Comparison of ENCODE assay signal across 25 cellular contexts in genomic region chr4:98648602-98649001, GRCh38. TPM values are rescaled to one million over a fixed set of nuclear protein-coding genes. Genes with fewer than 3 reads are reported as not detected.
DNase-seq lines count a peak whose midpoint lies in the region; ATAC-seq, FAIRE-seq and TF ChIP-seq lines count a peak whose summit lies in the region.
"Had no signal": no experiment of that assay in that cellular context is flagged by ENCODE, and none has a peak within 500 bp of the region (broad histone marks: within the 10 kb centered on the region; RNA-seq: fewer than 3 reads in every experiment).

No MANE protein-coding gene starts in this region.

- H3K27ac ChIP-seq in astrocyte (ENCODE audit: low read depth, low read length), result peak overlapping the region; percentile 15
- H3K27ac ChIP-seq: C4-2B, esophagus muscularis mucosa, SK-N-MC had no signal

- no peaks in the 10 kb centered on the region for H3K27me3 Mint-ChIP-seq in astrocyte (ENCODE audit: low read depth, unreplicated experiment)
- H3K27me3 Mint-ChIP-seq: activated CD4-positive, alpha-beta T cell treated with anti-CD3 and anti-CD28 coated beads, Interleukin-2, amount 10 ng/mL, durations not matched to agents 24 days and 14 days; activated naive CD4-positive, alpha-beta T cell treated with anti-CD3 and anti-CD28 coated beads, Interleukin-2, amount 10 ng/mL, durations not matched to agents 7 days and 5 days; effector memory CD8-positive, alpha-beta T cell; naive thymus-derived CD4-positive, alpha-beta T cell; stimulated activated memory B cell treated with anti-CD40 and anti-IgM and Interleukin-4, amounts not matched to agents 10 μg/mL and 1 μg/mL and 100 μg/mL, for 72 hours; T-helper 17 cell had no signal

- H3K9me3 ChIP-seq in astrocyte (ENCODE audit: insufficient read depth, low read depth, low read length), result no peaks in the 10 kb centered on the region
- H3K9me3 ChIP-seq: esophagus muscularis mucosa, tibial nerve had no signal

- peaks cover 7% of the 10 kb centered on the region for H3K9me3 Mint-ChIP-seq in astrocyte (ENCODE audit: unreplicated experiment)
- H3K9me3 Mint-ChIP-seq: effector memory CD8-positive, alpha-beta T cell; stimulated activated memory B cell treated with anti-CD40 and anti-IgM and Interleukin-4, amounts not matched to agents 10 μg/mL and 1 μg/mL and 100 μg/mL, for 72 hours had no signal

- peaks cover 29% of the 10 kb centered on the region for H4K20me1 ChIP-seq in astrocyte (ENCODE audit: insufficient read depth, low read length)

- no peak overlapping the region for H2AFZ ChIP-seq in astrocyte (ENCODE audit: low read depth, low read length)

- ATAC-seq in GM19328 (IDR thresholded peaks at IDR 0.05; ENCODE audit: unreplicated experiment) (no peak), HG02763 (IDR thresholded peaks at IDR 0.05; ENCODE audit: unreplicated experiment) (no peak)
- ATAC-seq: effector memory CD8-positive, alpha-beta T cell; naive thymus-derived CD4-positive, alpha-beta T cell; stimulated activated memory B cell treated with anti-CD40 and anti-IgM and Interleukin-4, amounts not matched to agents 10 μg/mL and 1 μg/mL and 100 μg/mL, for 72 hours; T-helper 17 cell had no signal

- no peak for FAIRE-seq in astrocyte (lab: Jason Lieb, UNC)
- FAIRE-seq: D721Med, H1 had no signal

- peak; percentile 60 for DNase-seq in EH (ENCODE audit: low read depth)
- peak; percentile 53 for DNase-seq in astrocyte (ENCODE audit: low read depth)
- peak; percentile 54 to 75 for DNase-seq in foreskin fibroblast
- peak; percentile 33 for DNase-seq in renal cortical epithelial cell (ENCODE audit: low read depth)
- DNase-seq in A172 (ENCODE audit: low spot score), result no peak
- DNase-seq in NCI-H1694 treated with DMSO at 0.1 percent for 48 hours (lab: John Stamatoyannopoulos, UW), result no peak
- DNase-seq: activated CD4-positive, alpha-beta T cell treated with anti-CD3 and anti-CD28 coated beads, Interleukin-2, amount 10 ng/mL, durations not matched to agents 24 days and 14 days; activated naive CD4-positive, alpha-beta T cell treated with anti-CD3 and anti-CD28 coated beads, Interleukin-2, amount 10 ng/mL, durations not matched to agents 7 days and 5 days; cerebellar nuclear complex; effector memory CD8-positive, alpha-beta T cell; naive thymus-derived CD4-positive, alpha-beta T cell; NCI-H1694; NCI-H526 treated with DMSO at 0.1 percent for 48 hours; RPMI8226; T-helper 17 cell had no signal

- no peaks in the 10 kb centered on the region for H3K27me3 ChIP-seq in astrocyte (ENCODE audit: insufficient read depth, low read length)
- H3K27me3 ChIP-seq: esophagus muscularis mucosa, tibial nerve had no signal

- H3K4me1 ChIP-seq in astrocyte (ENCODE audit: insufficient read depth, low read length), result peaks cover 27% of the 10 kb centered on the region

- peaks cover 100% of the 10 kb centered on the region for H3K79me2 ChIP-seq in astrocyte (ENCODE audit: insufficient read depth, low read length)

- H3K36me3 Mint-ChIP-seq in astrocyte (ENCODE audit: low read depth, unreplicated experiment), result peaks cover 8% of the 10 kb centered on the region
- H3K36me3 Mint-ChIP-seq: stimulated activated memory B cell treated with anti-CD40 and anti-IgM and Interleukin-4, amounts not matched to agents 10 μg/mL and 1 μg/mL and 100 μg/mL, for 72 hours had no signal

- no peaks in the 10 kb centered on the region for H3K36me3 ChIP-seq in astrocyte (ENCODE audit: insufficient read depth, low read length)
- H3K36me3 ChIP-seq: esophagus muscularis mucosa, tibial nerve had no signal

- peak overlapping the region; percentile 72 for H3K4me2 ChIP-seq in astrocyte (ENCODE audit: low read length)

- peak overlapping the region; percentile 14 for H3K4me3 Mint-ChIP-seq in astrocyte (ENCODE audit: unreplicated experiment)
- H3K4me3 Mint-ChIP-seq: activated CD4-positive, alpha-beta T cell treated with anti-CD3 and anti-CD28 coated beads, Interleukin-2, amount 10 ng/mL, durations not matched to agents 24 days and 14 days; activated naive CD4-positive, alpha-beta T cell treated with anti-CD3 and anti-CD28 coated beads, Interleukin-2, amount 10 ng/mL, durations not matched to agents 7 days and 5 days; effector memory CD8-positive, alpha-beta T cell; naive thymus-derived CD4-positive, alpha-beta T cell; stimulated activated memory B cell treated with anti-CD40 and anti-IgM and Interleukin-4, amounts not matched to agents 10 μg/mL and 1 μg/mL and 100 μg/mL, for 72 hours; T-helper 17 cell had no signal

- H3K4me1 Mint-ChIP-seq in astrocyte (ENCODE audit: low read depth, unreplicated experiment), result peaks cover 44% of the 10 kb centered on the region

- H3K9ac ChIP-seq in astrocyte (ENCODE audit: low read length), result peak overlapping the region; percentile 10

- no peak overlapping the region for H3K27ac Mint-ChIP-seq in astrocyte (ENCODE audit: unreplicated experiment)
- H3K27ac Mint-ChIP-seq: activated CD4-positive, alpha-beta T cell treated with anti-CD3 and anti-CD28 coated beads, Interleukin-2, amount 10 ng/mL, durations not matched to agents 24 days and 14 days; activated naive CD4-positive, alpha-beta T cell treated with anti-CD3 and anti-CD28 coated beads, Interleukin-2, amount 10 ng/mL, durations not matched to agents 7 days and 5 days; effector memory CD8-positive, alpha-beta T cell; stimulated activated memory B cell treated with anti-CD40 and anti-IgM and Interleukin-4, amounts not matched to agents 10 μg/mL and 1 μg/mL and 100 μg/mL, for 72 hours; T-helper 17 cell had no signal

- TF ChIP-seq CTCF in astrocyte (IDR thresholded peaks at IDR 0.05; ENCODE audit: insufficient read depth, low read depth, low read length) (no peak), foreskin fibroblast (IDR thresholded peaks at IDR 0.05; ENCODE audit: low read depth, low read length) (no peak)

- no peak overlapping the region for H3K4me3 ChIP-seq in astrocyte (ENCODE audit: insufficient read depth, low read depth, low read length)
- H3K4me3 ChIP-seq in foreskin fibroblast (ENCODE audit: low read depth in 1 of 2, low read length in 2 of 2), result no peak overlapping the region
- H3K4me3 ChIP-seq: esophagus muscularis mucosa, SK-N-MC, skin epidermis, tibial nerve had no signal

RNA-seq across cellular contexts. Expression of gene TSPAN5, which starts 9.8 kb away (rescaled TPM):
- total RNA-seq in astrocyte (61.4 and 69.0 TPM in 2 replicates), renal cortical epithelial cell (12.2 and 28.4 TPM in 2 replicates)
- total RNA-seq in A172 (2014; rRNA removed; shearing (Covaris generic)), result 8.8 and 18.4 TPM in 2 replicates

Comparison
In these comparisons a context has a peak if more than half of its experiments do, and no peak if none do; other contexts are left out.
1. DNase-seq: peak in EH (single experiment), astrocyte (single experiment), foreskin fibroblast (2 of 2) and renal cortical epithelial cell (single experiment); none in A172 (single experiment) and NCI-H1694 treated with DMSO at 0.1 percent for 48 hours (single experiment).